Comparison of ENCODE assay signal across 8 cellular contexts in genomic region chr2:39504790-39505335, GRCh38.
DNase-seq lines count a peak whose midpoint lies in the region; ATAC-seq and TF ChIP-seq lines count a peak whose summit lies in the region.
"Had no signal": no experiment of that assay in that cellular context is flagged by ENCODE, and none has a peak within 500 bp of the region (broad histone marks: within the 10 kb centered on the region; RNA-seq: fewer than 3 reads in every experiment).

No MANE protein-coding gene starts in this region.

- H3K4me3 Mint-ChIP-seq in endodermal cell = no peak overlapping the region

- no peaks in the 10 kb centered on the region for H3K4me1 ChIP-seq in endodermal cell (ENCODE audit: control insufficient read depth, insufficient read depth, low read length)
- peaks cover 15% of the 10 kb centered on the region for H3K4me1 ChIP-seq in lower lobe of right lung
- peaks cover 15 to 24% (median 19%) of the 10 kb centered on the region in 4 donors for H3K4me1 ChIP-seq in upper lobe of left lung

- H3K27ac ChIP-seq in endodermal cell (ENCODE audit: low read depth, low read length) (no peak overlapping the region), lower lobe of right lung (peak overlapping the region; percentile 38), upper lobe of left lung (peak overlapping the region; percentile 38 to 71 (median 58))
- H3K27ac ChIP-seq: WERI-Rb-1 had no signal

- H3K36me3 ChIP-seq in endodermal cell (ENCODE audit: control insufficient read depth, insufficient read depth, low read length) (no peaks in the 10 kb centered on the region), lower lobe of right lung (no peaks in the 10 kb centered on the region), upper lobe of left lung (no peaks in the 10 kb centered on the region)
- H3K36me3 ChIP-seq: WERI-Rb-1 had no signal

- no peak for TF ChIP-seq POLR2A in upper lobe of left lung (IDR thresholded peaks at IDR 0.05)

- no peaks in the 10 kb centered on the region for H3K27me3 Mint-ChIP-seq in endodermal cell (ENCODE audit: insufficient read depth)

- TF ChIP-seq EP300 in upper lobe of left lung (IDR thresholded peaks at IDR 0.05) = peak in 1 of 4 donors; percentile 34

- H3K4me1 Mint-ChIP-seq in endodermal cell = peaks cover 8% of the 10 kb centered on the region

- TF ChIP-seq CTCF in endodermal cell (conservative IDR thresholded peaks at IDR 0.05) = no peak
- no peak for TF ChIP-seq CTCF in lower lobe of right lung (IDR thresholded peaks at IDR 0.05)
- no peak for TF ChIP-seq CTCF in upper lobe of left lung (IDR thresholded peaks at IDR 0.05)

- 89 to 98% methylated on average over 3 to 5 of the region's 5 CpGs for WGBS in endodermal cell (ENCODE audit: insufficient coverage in 1 of 2, insufficient read length in 1 of 2), 2 experiments
- WGBS in upper lobe of left lung, 2 donors = 42 to 46% methylated on average over 5 of the region's 5 CpGs

- no peaks in the 10 kb centered on the region for H3K9me3 Mint-ChIP-seq in endodermal cell

- H3K9me3 ChIP-seq in endodermal cell (ENCODE audit: control insufficient read depth, low read length) = no peaks in the 10 kb centered on the region
- H3K9me3 ChIP-seq in lower lobe of right lung = no peaks in the 10 kb centered on the region
- no peaks in the 10 kb centered on the region for H3K9me3 ChIP-seq in upper lobe of left lung

- no peaks in the 10 kb centered on the region for H3K36me3 Mint-ChIP-seq in endodermal cell (ENCODE audit: low read depth)

- H3K27ac Mint-ChIP-seq in endodermal cell = peak overlapping the region; percentile 61

- DNase-seq in LoVo (ENCODE audit: low spot score) = peak; percentile 18
- DNase-seq in endodermal cell = no peak
- DNase-seq in lower lobe of right lung = no peak
- DNase-seq in upper lobe of left lung = no peak
- DNase-seq in HUDEP-2 (lab: John Stamatoyannopoulos, UW; ENCODE audit: unreplicated experiment in 76 of 76) = no peak
- DNase-seq in germinal center (ENCODE audit: low spot score) = no peak
- no peak for DNase-seq in DMS 273 treated with DMSO at 0.1 percent for 48 hours (lab: John Stamatoyannopoulos, UW)
- DNase-seq: WERI-Rb-1 had no signal

- peak; percentile 30 to 58 for ATAC-seq in lower lobe of right lung
- ATAC-seq in upper lobe of left lung (ENCODE audit: low FRiP score in 2 of 2) = peak in 1 of 2 donors; percentile 54

- intact Hi-C loops in lower lobe of right lung (cut with DNase I) = no loop called here

- no peak overlapping the region for H3K9ac ChIP-seq in endodermal cell (ENCODE audit: extremely low read depth, low read length, poor library complexity, severe bottlenecking)

- H3K27me3 ChIP-seq in endodermal cell (ENCODE audit: control insufficient read depth, insufficient read depth, low read length, poor library complexity, severe bottlenecking) = no peaks in the 10 kb centered on the region
- H3K27me3 ChIP-seq in lower lobe of right lung (ENCODE audit: low read depth) = no peaks in the 10 kb centered on the region
- H3K27me3 ChIP-seq in upper lobe of left lung = no peaks in the 10 kb centered on the region

- H3K4me3 ChIP-seq in endodermal cell (ENCODE audit: low read length) (no peak overlapping the region), lower lobe of right lung (no peak overlapping the region), upper lobe of left lung (no peak overlapping the region)
